Comparison of ENCODE assay signal across 1 cellular context in the genomic region with DNA sequence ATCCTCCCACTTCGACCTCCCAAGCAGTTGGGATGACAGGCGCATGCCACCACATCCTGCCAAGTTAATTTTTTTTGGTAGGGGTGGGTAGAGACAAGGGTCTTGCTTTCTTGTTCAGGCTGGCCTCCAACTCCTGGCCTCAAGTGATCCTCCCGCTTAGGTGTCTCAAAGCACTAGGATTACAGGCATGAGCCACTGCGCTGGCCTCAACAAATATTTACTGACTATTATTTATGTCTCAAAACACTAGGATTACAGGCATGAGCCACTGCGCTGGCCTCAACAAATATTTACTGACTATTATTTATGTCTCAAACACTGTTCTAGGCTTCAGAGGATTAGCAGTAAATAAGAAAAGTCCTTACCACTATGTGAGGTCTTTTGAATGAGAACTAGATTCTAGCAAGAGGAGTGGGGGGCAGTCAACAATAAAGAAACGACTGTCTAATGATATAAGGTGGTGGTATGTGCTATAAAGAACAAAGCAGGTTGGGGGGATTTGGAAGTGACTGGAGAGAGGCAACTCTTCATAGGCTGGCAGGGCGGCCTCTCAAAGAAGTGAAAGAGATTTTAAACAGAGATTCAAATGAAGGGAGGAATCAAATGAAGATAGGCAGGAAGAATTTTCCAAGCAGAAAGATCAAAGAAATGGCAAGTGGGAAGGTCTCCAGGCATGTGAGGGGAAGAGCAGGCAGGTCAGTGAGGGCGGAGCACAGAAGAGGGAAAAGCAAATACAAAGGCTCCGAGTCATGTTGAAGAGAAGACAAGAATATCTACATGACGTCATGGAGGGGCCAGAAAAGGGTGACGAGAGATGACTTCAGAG.
TF ChIP-seq lines count a peak whose summit lies in the region.

No MANE protein-coding gene starts in this region.

TF ChIP-seq in HepG2, 621 proteins besides CTCF, POLR2A, EP300 and RAD21 (continued from another document and continues in another):
- TF ChIP-seq, protein P1, sequence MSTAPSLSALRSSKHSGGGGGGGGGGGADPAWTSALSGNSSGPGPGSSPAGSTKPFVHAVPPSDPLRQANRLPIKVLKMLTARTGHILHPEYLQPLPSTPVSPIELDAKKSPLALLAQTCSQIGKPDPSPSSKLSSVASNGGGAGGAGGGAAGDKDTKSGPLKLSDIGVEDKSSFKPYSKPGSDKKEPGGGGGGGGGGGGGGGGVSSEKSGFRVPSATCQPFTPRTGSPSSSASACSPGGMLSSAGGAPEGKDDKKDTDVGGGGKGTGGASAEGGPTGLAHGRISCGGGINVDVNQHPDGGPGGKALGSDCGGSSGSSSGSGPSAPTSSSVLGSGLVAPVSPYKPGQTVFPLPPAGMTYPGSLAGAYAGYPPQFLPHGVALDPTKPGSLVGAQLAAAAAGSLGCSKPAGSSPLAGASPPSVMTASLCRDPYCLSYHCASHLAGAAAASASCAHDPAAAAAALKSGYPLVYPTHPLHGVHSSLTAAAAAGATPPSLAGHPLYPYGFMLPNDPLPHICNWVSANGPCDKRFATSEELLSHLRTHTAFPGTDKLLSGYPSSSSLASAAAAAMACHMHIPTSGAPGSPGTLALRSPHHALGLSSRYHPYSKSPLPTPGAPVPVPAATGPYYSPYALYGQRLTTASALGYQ (CRISPR knock-in tag; IDR thresholded peaks at IDR 0.05) = peak; percentile 98
- TF ChIP-seq, protein P2, sequence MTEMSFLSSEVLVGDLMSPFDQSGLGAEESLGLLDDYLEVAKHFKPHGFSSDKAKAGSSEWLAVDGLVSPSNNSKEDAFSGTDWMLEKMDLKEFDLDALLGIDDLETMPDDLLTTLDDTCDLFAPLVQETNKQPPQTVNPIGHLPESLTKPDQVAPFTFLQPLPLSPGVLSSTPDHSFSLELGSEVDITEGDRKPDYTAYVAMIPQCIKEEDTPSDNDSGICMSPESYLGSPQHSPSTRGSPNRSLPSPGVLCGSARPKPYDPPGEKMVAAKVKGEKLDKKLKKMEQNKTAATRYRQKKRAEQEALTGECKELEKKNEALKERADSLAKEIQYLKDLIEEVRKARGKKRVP (CRISPR knock-in tag; IDR thresholded peaks at IDR 0.05) = peak in 1 of 2 experiments; percentile 84; a peak in 2 of 4 replicates
- TF ChIP-seq XRCC5 (optimal IDR thresholded peaks at IDR 0.05; ENCODE audit: low read length) (no peak), NRL (CRISPR knock-in tag; IDR thresholded peaks at IDR 0.05; ENCODE audit: borderline replicate concordance) (no peak), NFIC (IDR thresholded peaks at IDR 0.05; ENCODE audit: low read length) (peak; percentile 86), PCBP2 (optimal IDR thresholded peaks at IDR 0.05; ENCODE audit: low read depth, low read length, poor library complexity, severe bottlenecking) (no peak), ZNF180 (CRISPR knock-in tag; IDR thresholded peaks at IDR 0.05; ENCODE audit: borderline replicate concordance, low read depth) (no peak), ZNF230 (CRISPR knock-in tag; IDR thresholded peaks at IDR 0.05) (no peak), GFI1 (CRISPR knock-in tag; IDR thresholded peaks at IDR 0.05; ENCODE audit: borderline replicate concordance) (peak; percentile 84), MEIS1 (CRISPR knock-in tag; IDR thresholded peaks at IDR 0.05; ENCODE audit: borderline replicate concordance) (no peak), ZNF260 (CRISPR knock-in tag; IDR thresholded peaks at IDR 0.05; ENCODE audit: borderline replicate concordance, low read depth) (no peak), MAZ (IDR thresholded peaks at IDR 0.05; ENCODE audit: borderline replicate concordance, low read depth, low read length) (no peak), MAZ (CRISPR knock-in tag; IDR thresholded peaks at IDR 0.05; ENCODE audit: low read depth) (0 out of 2 replicates have a peak, but pooled peaks have one; percentile 12), NAIF1 (CRISPR knock-in tag; IDR thresholded peaks at IDR 0.05; ENCODE audit: borderline replicate concordance) (no peak), SRY (CRISPR knock-in tag; IDR thresholded peaks at IDR 0.05) (0 out of 2 replicates have a peak, but pooled peaks have one; percentile 40), ARNTL (CRISPR knock-in tag; IDR thresholded peaks at IDR 0.05) (no peak), ZFP90 (CRISPR knock-in tag; IDR thresholded peaks at IDR 0.05; ENCODE audit: borderline replicate concordance) (peak; percentile 37; the same call in 1 of the 2 replicates), ELF1 (CRISPR knock-in tag; IDR thresholded peaks at IDR 0.05) (no peak), MTA3 (CRISPR knock-in tag; IDR thresholded peaks at IDR 0.05) (no peak), NFKB2 (CRISPR knock-in tag; IDR thresholded peaks at IDR 0.05; ENCODE audit: borderline replicate concordance) (no peak), ELF3 (CRISPR knock-in tag; IDR thresholded peaks at IDR 0.05) (no peak; the same call in none of the 2 replicates), TCF7L2 (IDR thresholded peaks at IDR 0.05; ENCODE audit: low read depth, low read length) (peak; percentile 65), FOXA3 (CRISPR knock-in tag; IDR thresholded peaks at IDR 0.05) (peak; percentile 98), KLF11 (CRISPR knock-in tag; IDR thresholded peaks at IDR 0.05) (no peak), RBM22 (optimal IDR thresholded peaks at IDR 0.05; ENCODE audit: low read length) (no peak), KLF13 (CRISPR knock-in tag; IDR thresholded peaks at IDR 0.05) (no peak), KAT8 (CRISPR knock-in tag; IDR thresholded peaks at IDR 0.05) (peak; percentile 73), ZNF251 (CRISPR knock-in tag; IDR thresholded peaks at IDR 0.05) (no peak), RAD51 (IDR thresholded peaks at IDR 0.05; ENCODE audit: borderline replicate concordance) (no peak), ZNF777 (CRISPR knock-in tag; IDR thresholded peaks at IDR 0.05) (0 out of 2 replicates have a peak, but pooled peaks have one; percentile 28), RFXANK (CRISPR knock-in tag; IDR thresholded peaks at IDR 0.05) (no peak), ZFX (CRISPR knock-in tag; IDR thresholded peaks at IDR 0.05; ENCODE audit: low read depth) (peak; percentile 34; the same call in 1 of the 2 replicates)
- TF ChIP-seq, protein P3, sequence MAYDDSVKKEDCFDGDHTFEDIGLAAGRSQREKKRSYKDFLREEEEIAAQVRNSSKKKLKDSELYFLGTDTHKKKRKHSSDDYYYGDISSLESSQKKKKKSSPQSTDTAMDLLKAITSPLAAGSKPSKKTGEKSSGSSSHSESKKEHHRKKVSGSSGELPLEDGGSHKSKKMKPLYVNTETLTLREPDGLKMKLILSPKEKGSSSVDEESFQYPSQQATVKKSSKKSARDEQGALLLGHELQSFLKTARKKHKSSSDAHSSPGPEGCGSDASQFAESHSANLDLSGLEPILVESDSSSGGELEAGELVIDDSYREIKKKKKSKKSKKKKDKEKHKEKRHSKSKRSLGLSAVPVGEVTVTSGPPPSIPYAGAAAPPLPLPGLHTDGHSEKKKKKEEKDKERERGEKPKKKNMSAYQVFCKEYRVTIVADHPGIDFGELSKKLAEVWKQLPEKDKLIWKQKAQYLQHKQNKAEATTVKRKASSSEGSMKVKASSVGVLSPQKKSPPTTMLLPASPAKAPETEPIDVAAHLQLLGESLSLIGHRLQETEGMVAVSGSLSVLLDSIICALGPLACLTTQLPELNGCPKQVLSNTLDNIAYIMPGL (CRISPR knock-in tag; IDR thresholded peaks at IDR 0.05; ENCODE audit: borderline replicate concordance in 1 of 2, low read depth in 1 of 2) = 0 out of 4 replicates have a peak, but pooled peaks of 1 of the 2 experiments have one; percentile 32
- TF ChIP-seq, protein P4, sequence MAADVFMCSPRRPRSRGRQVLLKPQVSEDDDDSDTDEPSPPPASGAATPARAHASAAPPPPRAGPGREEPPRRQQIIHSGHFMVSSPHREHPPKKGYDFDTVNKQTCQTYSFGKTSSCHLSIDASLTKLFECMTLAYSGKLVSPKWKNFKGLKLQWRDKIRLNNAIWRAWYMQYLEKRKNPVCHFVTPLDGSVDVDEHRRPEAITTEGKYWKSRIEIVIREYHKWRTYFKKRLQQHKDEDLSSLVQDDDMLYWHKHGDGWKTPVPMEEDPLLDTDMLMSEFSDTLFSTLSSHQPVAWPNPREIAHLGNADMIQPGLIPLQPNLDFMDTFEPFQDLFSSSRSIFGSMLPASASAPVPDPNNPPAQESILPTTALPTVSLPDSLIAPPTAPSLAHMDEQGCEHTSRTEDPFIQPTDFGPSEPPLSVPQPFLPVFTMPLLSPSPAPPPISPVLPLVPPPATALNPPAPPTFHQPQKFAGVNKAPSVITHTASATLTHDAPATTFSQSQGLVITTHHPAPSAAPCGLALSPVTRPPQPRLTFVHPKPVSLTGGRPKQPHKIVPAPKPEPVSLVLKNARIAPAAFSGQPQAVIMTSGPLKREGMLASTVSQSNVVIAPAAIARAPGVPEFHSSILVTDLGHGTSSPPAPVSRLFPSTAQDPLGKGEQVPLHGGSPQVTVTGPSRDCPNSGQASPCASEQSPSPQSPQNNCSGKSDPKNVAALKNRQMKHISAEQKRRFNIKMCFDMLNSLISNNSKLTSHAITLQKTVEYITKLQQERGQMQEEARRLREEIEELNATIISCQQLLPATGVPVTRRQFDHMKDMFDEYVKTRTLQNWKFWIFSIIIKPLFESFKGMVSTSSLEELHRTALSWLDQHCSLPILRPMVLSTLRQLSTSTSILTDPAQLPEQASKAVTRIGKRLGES (CRISPR knock-in tag; IDR thresholded peaks at IDR 0.05; ENCODE audit: borderline replicate concordance) = no peak
- TF ChIP-seq, protein P5, sequence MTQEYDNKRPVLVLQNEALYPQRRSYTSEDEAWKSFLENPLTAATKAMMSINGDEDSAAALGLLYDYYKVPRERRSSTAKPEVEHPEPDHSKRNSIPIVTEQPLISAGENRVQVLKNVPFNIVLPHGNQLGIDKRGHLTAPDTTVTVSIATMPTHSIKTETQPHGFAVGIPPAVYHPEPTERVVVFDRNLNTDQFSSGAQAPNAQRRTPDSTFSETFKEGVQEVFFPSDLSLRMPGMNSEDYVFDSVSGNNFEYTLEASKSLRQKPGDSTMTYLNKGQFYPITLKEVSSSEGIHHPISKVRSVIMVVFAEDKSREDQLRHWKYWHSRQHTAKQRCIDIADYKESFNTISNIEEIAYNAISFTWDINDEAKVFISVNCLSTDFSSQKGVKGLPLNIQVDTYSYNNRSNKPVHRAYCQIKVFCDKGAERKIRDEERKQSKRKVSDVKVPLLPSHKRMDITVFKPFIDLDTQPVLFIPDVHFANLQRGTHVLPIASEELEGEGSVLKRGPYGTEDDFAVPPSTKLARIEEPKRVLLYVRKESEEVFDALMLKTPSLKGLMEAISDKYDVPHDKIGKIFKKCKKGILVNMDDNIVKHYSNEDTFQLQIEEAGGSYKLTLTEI (CRISPR knock-in tag; conservative IDR thresholded peaks at IDR 0.05) = no peak
- TF ChIP-seq, protein P6, sequence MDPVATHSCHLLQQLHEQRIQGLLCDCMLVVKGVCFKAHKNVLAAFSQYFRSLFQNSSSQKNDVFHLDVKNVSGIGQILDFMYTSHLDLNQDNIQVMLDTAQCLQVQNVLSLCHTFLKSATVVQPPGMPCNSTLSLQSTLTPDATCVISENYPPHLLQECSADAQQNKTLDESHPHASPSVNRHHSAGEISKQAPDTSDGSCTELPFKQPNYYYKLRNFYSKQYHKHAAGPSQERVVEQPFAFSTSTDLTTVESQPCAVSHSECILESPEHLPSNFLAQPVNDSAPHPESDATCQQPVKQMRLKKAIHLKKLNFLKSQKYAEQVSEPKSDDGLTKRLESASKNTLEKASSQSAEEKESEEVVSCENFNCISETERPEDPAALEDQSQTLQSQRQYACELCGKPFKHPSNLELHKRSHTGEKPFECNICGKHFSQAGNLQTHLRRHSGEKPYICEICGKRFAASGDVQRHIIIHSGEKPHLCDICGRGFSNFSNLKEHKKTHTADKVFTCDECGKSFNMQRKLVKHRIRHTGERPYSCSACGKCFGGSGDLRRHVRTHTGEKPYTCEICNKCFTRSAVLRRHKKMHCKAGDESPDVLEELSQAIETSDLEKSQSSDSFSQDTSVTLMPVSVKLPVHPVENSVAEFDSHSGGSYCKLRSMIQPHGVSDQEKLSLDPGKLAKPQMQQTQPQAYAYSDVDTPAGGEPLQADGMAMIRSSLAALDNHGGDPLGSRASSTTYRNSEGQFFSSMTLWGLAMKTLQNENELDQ (CRISPR knock-in tag; IDR thresholded peaks at IDR 0.05; ENCODE audit: borderline replicate concordance) = no peak
- TF ChIP-seq, protein P7, sequence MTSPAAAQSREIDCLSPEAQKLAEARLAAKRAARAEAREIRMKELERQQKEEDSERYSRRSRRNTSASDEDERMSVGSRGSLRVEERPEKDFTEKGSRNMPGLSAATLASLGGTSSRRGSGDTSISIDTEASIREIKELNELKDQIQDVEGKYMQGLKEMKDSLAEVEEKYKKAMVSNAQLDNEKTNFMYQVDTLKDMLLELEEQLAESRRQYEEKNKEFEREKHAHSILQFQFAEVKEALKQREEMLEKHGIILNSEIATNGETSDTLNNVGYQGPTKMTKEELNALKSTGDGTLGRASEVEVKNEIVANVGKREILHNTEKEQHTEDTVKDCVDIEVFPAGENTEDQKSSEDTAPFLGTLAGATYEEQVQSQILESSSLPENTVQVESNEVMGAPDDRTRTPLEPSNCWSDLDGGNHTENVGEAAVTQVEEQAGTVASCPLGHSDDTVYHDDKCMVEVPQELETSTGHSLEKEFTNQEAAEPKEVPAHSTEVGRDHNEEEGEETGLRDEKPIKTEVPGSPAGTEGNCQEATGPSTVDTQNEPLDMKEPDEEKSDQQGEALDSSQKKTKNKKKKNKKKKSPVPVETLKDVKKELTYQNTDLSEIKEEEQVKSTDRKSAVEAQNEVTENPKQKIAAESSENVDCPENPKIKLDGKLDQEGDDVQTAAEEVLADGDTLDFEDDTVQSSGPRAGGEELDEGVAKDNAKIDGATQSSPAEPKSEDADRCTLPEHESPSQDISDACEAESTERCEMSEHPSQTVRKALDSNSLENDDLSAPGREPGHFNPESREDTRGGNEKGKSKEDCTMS (CRISPR knock-in tag; conservative IDR thresholded peaks at IDR 0.05) = no peak
- TF ChIP-seq, protein P8, sequence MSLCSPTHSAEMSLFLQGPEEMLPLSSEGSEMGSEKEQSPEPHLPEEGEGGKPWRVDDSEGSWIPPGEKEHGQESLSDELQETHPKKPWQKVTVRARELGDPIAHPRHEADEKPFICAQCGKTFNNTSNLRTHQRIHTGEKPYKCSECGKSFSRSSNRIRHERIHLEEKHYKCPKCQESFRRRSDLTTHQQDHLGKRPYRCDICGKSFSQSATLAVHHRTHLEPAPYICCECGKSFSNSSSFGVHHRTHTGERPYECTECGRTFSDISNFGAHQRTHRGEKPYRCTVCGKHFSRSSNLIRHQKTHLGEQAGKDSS (CRISPR knock-in tag; IDR thresholded peaks at IDR 0.05; ENCODE audit: borderline replicate concordance, low read depth) = no peak
